ENCODE assay signal across 15 cellular contexts in the genomic region with DNA sequence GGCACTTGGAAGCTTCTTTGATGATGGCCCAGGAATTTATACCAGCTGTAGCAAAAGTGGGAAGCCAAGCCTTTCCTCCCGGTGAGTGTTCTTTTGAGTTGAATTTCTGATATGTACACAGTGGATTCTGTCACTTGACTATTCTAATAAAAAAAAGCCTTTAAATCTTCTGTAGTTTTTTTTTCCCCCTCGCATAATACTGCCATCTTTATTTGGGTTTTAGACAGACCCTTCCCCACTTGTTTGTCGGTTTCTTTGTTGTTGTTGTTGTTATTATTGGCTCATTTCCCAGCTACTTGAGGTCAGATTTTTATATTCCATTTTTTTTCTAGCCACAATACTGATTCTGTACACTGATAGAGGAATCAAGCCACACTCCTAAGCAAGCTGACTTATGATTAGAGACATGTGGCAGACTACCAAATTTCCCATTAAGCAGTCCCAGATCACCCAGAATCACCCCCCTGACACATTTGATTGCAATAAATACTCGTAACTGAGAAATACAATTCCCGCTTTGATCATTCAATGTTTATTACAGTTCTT. TPM values are rescaled to one million over a fixed set of nuclear protein-coding genes. Genes with fewer than 3 reads are reported as not detected.
DNase-seq lines count a peak whose midpoint lies in the region; ATAC-seq and TF ChIP-seq lines count a peak whose summit lies in the region.
"Had no signal": no experiment of that assay in that cellular context is flagged by ENCODE, and none has a peak within 500 bp of the region (broad histone marks: within the 10 kb centered on the region; RNA-seq: fewer than 3 reads in every experiment).

No MANE protein-coding gene starts in this region.

- intact Hi-C loops in HCT116 (cut with micrococcal nuclease) (no loop called here), heart left ventricle (cut with DNase I) (no loop called here), stomach (cut with DNase I; ENCODE audit: low total_unique reads) (no loop called here), A673 (cut with micrococcal nuclease; ENCODE audit: unreplicated experiment) (no loop called here)

- no peaks in the 10 kb centered on the region for H4K20me1 ChIP-seq in HCT116 (ENCODE audit: insufficient read depth)

- no peaks in the 10 kb centered on the region for H3K27me3 ChIP-seq in HCT116 (ENCODE audit: insufficient read depth, low read length)
- H3K27me3 ChIP-seq in RWPE2 (ENCODE audit: insufficient read depth, poor library complexity, severe bottlenecking) = no peaks in the 10 kb centered on the region
- H3K27me3 ChIP-seq in heart left ventricle = no peaks in the 10 kb centered on the region
- no peaks in the 10 kb centered on the region for H3K27me3 ChIP-seq in stomach
- H3K27me3 ChIP-seq in suprapubic skin = no peaks in the 10 kb centered on the region
- H3K27me3 ChIP-seq in A673 (replicated peaks; ENCODE audit: insufficient read depth, low read depth, low read length, poor library complexity) = no peaks in the 10 kb centered on the region
- H3K27me3 ChIP-seq: pancreas had no signal

- H3K9me2 ChIP-seq in HCT116 (ENCODE audit: insufficient read depth) = no peaks in the 10 kb centered on the region

- WGBS in heart left ventricle, 4 donors = 29 to 38% (median 33%) methylated on average over 5 of the region's 5 CpGs
- 21 to 52% (median 26%) methylated on average over 5 of the region's 5 CpGs for WGBS in stomach, 5 donors
- whole genome bisulfite sequencing in suprapubic skin = 65% methylated on average over 5 of the region's 5 CpGs

- H3K4me3 ChIP-seq in HCT116 (replicated peaks in 1 of 2; ENCODE audit: low read depth in 1 of 2, low read length in 2 of 2) (no peak overlapping the region), RWPE2 (ENCODE audit: severe bottlenecking) (no peak overlapping the region), heart left ventricle (no peak overlapping the region), stomach (no peak overlapping the region), suprapubic skin (no peak overlapping the region), A673 (ENCODE audit: low read depth, low read length, poor library complexity, severe bottlenecking) (no peak overlapping the region)
- H3K4me3 ChIP-seq: pancreas had no signal

- peaks cover 22 to 29% of the 10 kb centered on the region in 2 experiments for H3K4me1 ChIP-seq in HCT116 (ENCODE audit: control insufficient read depth in 1 of 2, insufficient read depth in 2 of 2, low read length in 2 of 2)
- peaks cover 30% of the 10 kb centered on the region for H3K4me1 ChIP-seq in RWPE2 (ENCODE audit: insufficient read depth, poor library complexity, severe bottlenecking)
- peaks cover 3 to 70% (median 46%) of the 10 kb centered on the region in 12 donors for H3K4me1 ChIP-seq in heart left ventricle
- peaks cover 0 to 44% (median 20%) of the 10 kb centered on the region in 4 donors for H3K4me1 ChIP-seq in stomach
- H3K4me1 ChIP-seq in suprapubic skin = peaks cover 3% of the 10 kb centered on the region
- no peaks in the 10 kb centered on the region for H3K4me1 ChIP-seq in A673 (ENCODE audit: insufficient read depth, low read length, poor library complexity, severe bottlenecking)
- H3K4me1 ChIP-seq: pancreas had no signal

- BruUV-seq in HCT116 (replicated peaks; lab: Mats Ljungman, UMichigan) (no TSS peak), A673 (replicated peaks; lab: Mats Ljungman, UMichigan) (no TSS peak)

- H3K9ac ChIP-seq in HCT116 (ENCODE audit: low read length) = no peak overlapping the region

- CTCF ChIA-PET in HCT116 (lab: Charles Lee) = interaction anchor here (0.8 to 2.1 kb wide), 4 partner anchors 11 to 121 kb away, joined by 3 to 6 read pairs (median 3); no protein-coding TSS in a partner anchor
- CTCF ChIA-PET in A673 (lab: Charles Lee) = no interaction called here

- TF ChIP-seq POLR2A in HCT116 (IDR thresholded peaks at IDR 0.05; ENCODE audit: borderline replicate concordance, extremely low read depth, insufficient read depth, insufficient read length) (no peak), heart left ventricle (IDR thresholded peaks at IDR 0.05) (no peak), stomach (IDR thresholded peaks at IDR 0.05) (no peak), suprapubic skin (IDR thresholded peaks at IDR 0.05) (no peak)

- H3K9me3 ChIP-seq in HCT116 (ENCODE audit: control insufficient read depth in 1 of 2, insufficient read depth in 1 of 2, low read depth in 1 of 2, low read length in 2 of 2) (no peaks in the 10 kb centered on the region), RWPE2 (ENCODE audit: severe bottlenecking) (no peaks in the 10 kb centered on the region), heart left ventricle (peaks cover 0 to 8% (median 0%) of the 10 kb centered on the region in 12 donors), stomach (no peaks in the 10 kb centered on the region), suprapubic skin (no peaks in the 10 kb centered on the region), A673 (ENCODE audit: low read depth, low read length, poor library complexity, severe bottlenecking) (no peaks in the 10 kb centered on the region)
- H3K9me3 ChIP-seq: pancreas had no signal

- RAD21 ChIA-PET in HCT116 (lab: Charles Lee; ENCODE audit: low non-redundant PET in 1 of 2, low total read pairs in 2 of 2, uncharacterized antibody in 2 of 2, unreplicated experiment in 2 of 2) = no interaction called here

- peak overlapping the region; percentile 41 for H3K4me2 ChIP-seq in HCT116 (ENCODE audit: low read length)

- H2AFZ ChIP-seq in HCT116 (ENCODE audit: low read depth, low read length, poor library complexity, severe bottlenecking) = no peak overlapping the region

- no peaks in the 10 kb centered on the region for H3K36me3 ChIP-seq in HCT116 (ENCODE audit: control insufficient read depth in 1 of 2, insufficient read depth in 2 of 2, low read length in 2 of 2)
- peaks cover 35% of the 10 kb centered on the region for H3K36me3 ChIP-seq in RWPE2 (ENCODE audit: low read depth)
- peaks cover 0 to 26% (median 3%) of the 10 kb centered on the region in 9 donors for H3K36me3 ChIP-seq in heart left ventricle
- peaks cover 0 to 7% (median 2%) of the 10 kb centered on the region in 4 donors for H3K36me3 ChIP-seq in stomach
- no peaks in the 10 kb centered on the region for H3K36me3 ChIP-seq in suprapubic skin
- H3K36me3 ChIP-seq in A673 (ENCODE audit: insufficient read depth, low read length, poor library complexity, severe bottlenecking) = no peaks in the 10 kb centered on the region
- H3K36me3 ChIP-seq: pancreas had no signal

- TF ChIP-seq CTCF in HCT116 (IDR thresholded peaks at IDR 0.05 in 2 of 3, conservative IDR thresholded peaks at IDR 0.05 in 1 of 3; ENCODE audit: borderline replicate concordance in 1 of 3, insufficient read depth in 1 of 3, low read depth in 2 of 3, low read length in 2 of 3) = no peak
- TF ChIP-seq CTCF in RWPE2 (IDR thresholded peaks at IDR 0.05; ENCODE audit: poor library complexity, severe bottlenecking) = no peak
- TF ChIP-seq CTCF in heart left ventricle (IDR thresholded peaks at IDR 0.05) = no peak
- TF ChIP-seq CTCF in stomach (IDR thresholded peaks at IDR 0.05) = no peak
- no peak for TF ChIP-seq CTCF in suprapubic skin (IDR thresholded peaks at IDR 0.05)
- no peak for TF ChIP-seq CTCF in A673 (conservative IDR thresholded peaks at IDR 0.05; ENCODE audit: low read depth, low read length)

- no peak for TF ChIP-seq RAD21 in HCT116 (IDR thresholded peaks at IDR 0.05; ENCODE audit: low read depth)

- no peak for DNase-seq in HCT116 (ENCODE audit: low read depth, low spot score)
- DNase-seq in RWPE2 (ENCODE audit: low spot score) = no peak
- DNase-seq in heart left ventricle = no peak
- DNase-seq in stomach = no peak
- DNase-seq in suprapubic skin (ENCODE audit: low spot score in 2 of 2) = no peak
- DNase-seq in islet precursor cell = no peak
- DNase-seq in A673 (ENCODE audit: low spot score) = no peak
- DNase-seq in NCI-H226 = no peak
- DNase-seq: amniotic stem cell; effector CD8-positive, alpha-beta T cell; GF-D8; hippocampal formation; NK-92 treated with Interleukin-12 subunit alpha and Interleukin-12 subunit beta, amount 100 ng/mL, for 24 hours; pancreas had no signal

- H3K27ac ChIP-seq in HCT116 (ENCODE audit: low read depth, low read length) (no peak overlapping the region), RWPE2 (ENCODE audit: poor library complexity, severe bottlenecking) (peak overlapping the region; percentile 28), heart left ventricle (peak overlapping the region in 11 of 12 donors; percentile 12 to 82 (median 58)), stomach (peak overlapping the region in 4 of 5 donors; percentile 30 to 67 (median 58)), suprapubic skin (no peak overlapping the region), A673 (ENCODE audit: low read depth, low read length, poor library complexity, severe bottlenecking) (no peak overlapping the region)
- H3K27ac ChIP-seq: pancreas had no signal

- no peaks in the 10 kb centered on the region for H3K79me2 ChIP-seq in HCT116 (ENCODE audit: insufficient read depth, low read length)

- peak; percentile 82 for ATAC-seq in HCT116
- 0 out of 3 replicates have a peak, but pooled peaks have one; percentile 48 for ATAC-seq in RWPE2 (ENCODE audit: low read depth)
- peak in 2 of 4 donors; percentile 42 to 44 for ATAC-seq in heart left ventricle
- ATAC-seq: activated CD4-positive, CD25-positive, alpha-beta regulatory T cell treated with anti-CD3 and anti-CD28 coated beads, Interleukin-2, amount 50 U/mL, for 24 hours; pancreas had no signal

- no peak for TF ChIP-seq EP300 in stomach (IDR thresholded peaks at IDR 0.05)
- no peak for TF ChIP-seq EP300 in suprapubic skin (IDR thresholded peaks at IDR 0.05)

- POLR2A ChIA-PET in HCT116 (lab: Charles Lee) (no interaction called here), A673 (lab: Charles Lee; ENCODE audit: low non-redundant PET) (interaction anchor here (0.7 kb wide), 1 partner anchor 12 kb away, joined by 3 read pairs; no protein-coding TSS in a partner anchor)

TF ChIP-seq in HCT116, 20 proteins besides CTCF, POLR2A, EP300 and RAD21:
- TF ChIP-seq MAX (IDR thresholded peaks at IDR 0.05) (no peak; the same call in 1 of the 2 replicates), JUND (IDR thresholded peaks at IDR 0.05) (no peak; the same call in 1 of the 2 replicates)
- TF ChIP-seq, protein P1, sequence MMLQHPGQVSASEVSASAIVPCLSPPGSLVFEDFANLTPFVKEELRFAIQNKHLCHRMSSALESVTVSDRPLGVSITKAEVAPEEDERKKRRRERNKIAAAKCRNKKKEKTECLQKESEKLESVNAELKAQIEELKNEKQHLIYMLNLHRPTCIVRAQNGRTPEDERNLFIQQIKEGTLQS (IDR thresholded peaks at IDR 0.05) = no peak

RNA-seq across cellular contexts. Expression of gene SCHIP1, which starts 26.6 kb away (rescaled TPM):
- total RNA-seq in HCT116 (2021; ENCODE audit: unreplicated experiment) (0.34 TPM), heart left ventricle (100 to 1,000 TPM in 1 of 9 donors, 10 to 100 TPM in 8; 38.8 to 137 (median 49.9) TPM), stomach (10 to 100 TPM in 2 of 5 donors, 1 to 10 TPM in 1, not detected in 2; 7.1 to 21.0 (median 18.7) TPM), suprapubic skin (1 to 10 TPM in 1 of 4 donors, under 1 TPM in 2, not detected in 1; 0.39 to 6.0 (median 0.57) TPM), A673 (2021) (0.11 and 0.35 TPM in 2 replicates)
- 0.52 and 1.2 TPM in 2 replicates for polyA plus RNA-seq in HCT116 (2012)
- polyA plus RNA-seq in heart left ventricle (100 to 1,000 TPM in 1 of 2 donors, 10 to 100 TPM in 1; 23.8 to 100 TPM), stomach (1 to 10 TPM; 1.2 to 8.9 (median 1.7) TPM)

Comparison
In these comparisons a context has a peak if more than half of its experiments do, and no peak if none do; other contexts are left out.
1. H3K27ac ChIP-seq: peak in RWPE2 (single experiment), heart left ventricle (11 of 12) and stomach (4 of 5); none in HCT116 (single experiment), suprapubic skin (single experiment) and A673 (single experiment).